In the genomic region with DNA sequence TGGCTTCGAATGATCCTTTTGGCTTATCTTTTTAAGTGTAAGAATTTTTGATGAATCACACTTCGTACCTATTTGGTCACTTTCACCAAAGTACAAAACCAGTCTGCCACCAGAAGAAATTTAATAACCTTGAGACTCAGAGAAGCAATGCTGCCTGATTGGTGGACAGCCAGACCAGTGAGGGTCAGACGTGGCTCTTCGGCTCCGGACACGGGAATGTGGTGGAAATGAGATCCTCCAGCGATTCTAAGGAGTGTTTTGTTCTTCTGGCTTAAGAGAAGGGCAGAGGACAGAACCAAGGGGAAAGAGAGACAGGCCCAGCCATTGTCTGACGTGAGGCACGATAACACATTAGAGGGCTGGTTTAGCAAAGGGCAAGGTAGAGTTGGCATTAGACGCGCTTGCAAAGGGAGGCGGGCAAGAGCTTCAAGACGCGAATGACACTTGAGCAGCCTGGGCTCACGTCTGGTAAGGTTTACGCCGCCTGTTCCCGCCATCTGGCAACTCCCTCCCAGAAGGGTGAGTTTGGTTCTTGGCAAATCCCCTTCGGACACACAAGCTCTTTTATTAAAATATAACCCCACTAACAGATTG, we compare ENCODE assay signal across 1 cellular context.
A peak's percentile ranks its signal among the peaks of the same experiment; 100 is the strongest.
TF ChIP-seq lines count a peak whose summit lies in the region.

No MANE protein-coding gene starts in this region.

TF ChIP-seq in A549, 52 proteins besides CTCF, POLR2A, EP300 and RAD21 (continued from another document):
- TF ChIP-seq TFCP2L1 (CRISPR knock-in tag; IDR thresholded peaks at IDR 0.05), result 0 out of 2 replicates have a peak, but pooled peaks have one; percentile 31
